8 cellular contexts compared by ENCODE assay signal in the genomic region with DNA sequence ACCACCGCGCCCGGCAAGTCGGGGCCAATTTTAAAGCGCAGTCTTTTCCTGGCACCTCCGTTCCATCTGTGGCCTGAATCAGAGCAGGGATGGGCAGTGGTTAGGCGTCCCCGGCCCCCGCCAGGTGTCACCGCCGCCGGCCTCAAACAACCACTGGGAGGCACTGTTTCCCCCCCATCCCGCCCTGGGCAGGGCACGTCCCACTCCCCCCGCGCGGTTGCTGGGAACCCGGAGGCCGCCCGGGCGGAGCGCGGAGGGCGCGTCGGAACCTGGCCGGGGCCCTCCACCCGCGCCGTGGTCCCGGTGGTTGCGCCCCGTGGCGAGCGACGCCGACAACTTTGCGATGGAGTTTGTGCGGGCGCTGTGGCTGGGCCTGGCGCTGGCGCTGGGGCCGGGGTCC. TPM values are rescaled to one million over a fixed set of nuclear protein-coding genes. Genes with fewer than 3 reads are reported as not detected.
DNase-seq lines count a peak whose midpoint lies in the region; ATAC-seq and TF ChIP-seq lines count a peak whose summit lies in the region.

Gene GRIN3B, plus strand, starts transcription at position 325 of the 400 bp plus-strand sequence. Its CDS starts 19 bp downstream, at position 344.

- no peak within 1 kb of the TSS for H3K27ac ChIP-seq in PC-3 (ENCODE audit: low read length)

- H4K20me1 ChIP-seq in PC-3 (ENCODE audit: low read length), result no peaks in the 10 kb centered on the region

- ATAC-seq in PC-3 (peak; percentile 65), GM19397 (IDR thresholded peaks at IDR 0.05; ENCODE audit: unreplicated experiment) (no peak), GM19035 (IDR thresholded peaks at IDR 0.05; ENCODE audit: unreplicated experiment) (no peak)

- H3K27me3 ChIP-seq in PC-3 (ENCODE audit: low read length), result no peaks in the 10 kb centered on the region; the same call in 1 of the 2 replicates
- H3K27me3 ChIP-seq in skeletal muscle satellite cell (ENCODE audit: control insufficient read depth, insufficient read depth, low read length), result peaks cover 59% of the 10 kb centered on the region

- no peak within 1 kb of the TSS for H3K4me3 Mint-ChIP-seq in activated T-helper 2 cell treated with anti-CD3 and anti-CD28 coated beads, Interferon-gamma antibody, Interleukin-2, Interleukin-4, amounts not matched to agents 10 μg/mL and 5 μg/mL and 100 μg/mL, durations not matched to agents 14 hours and 24 hours and 36 hours (ENCODE audit: low read depth)

- H3K9ac ChIP-seq in PC-3 (ENCODE audit: low read length), result no peak within 1 kb of the TSS
- H3K9ac ChIP-seq in skeletal muscle satellite cell (ENCODE audit: low read depth, low read length), result no peak within 1 kb of the TSS

- TF ChIP-seq CTCF in PC-3 (conservative IDR thresholded peaks at IDR 0.05; ENCODE audit: low read depth, low read length), result peak; percentile 45

- no peaks in the 10 kb centered on the region for H3F3A ChIP-seq in PC-3 (ENCODE audit: low read length, unreplicated experiment)

- H3K4me1 ChIP-seq in PC-3 (ENCODE audit: insufficient read depth, low read length), result peaks cover 8% of the 10 kb centered on the region
- peaks cover 16% of the 10 kb centered on the region for H3K4me1 ChIP-seq in skeletal muscle satellite cell (ENCODE audit: control insufficient read depth, insufficient read depth, low read length)

- no peaks in the 10 kb centered on the region for H3K9me3 ChIP-seq in PC-3 (ENCODE audit: low read length)
- no peaks in the 10 kb centered on the region for H3K9me3 ChIP-seq in skeletal muscle satellite cell (replicated peaks; ENCODE audit: low read length)

- intact Hi-C loops in PC-3 (cut with micrococcal nuclease), result no loop called here
- intact Hi-C loops in activated T-helper 2 cell treated with anti-CD3 and anti-CD28 coated beads, Interferon-gamma antibody, Interleukin-2, Interleukin-4, amounts not matched to agents 10 μg/mL and 5 μg/mL and 100 μg/mL, durations not matched to agents 14 hours and 24 hours and 36 hours (cut with micrococcal nuclease), result loop anchor here (2.0 kb wide), 2 partner anchors 75 to 229 kb away; no protein-coding TSS in a partner anchor

- no peak within 1 kb of the TSS for H3K27ac Mint-ChIP-seq in activated T-helper 2 cell treated with anti-CD3 and anti-CD28 coated beads, Interferon-gamma antibody, Interleukin-2, Interleukin-4, amounts not matched to agents 10 μg/mL and 5 μg/mL and 100 μg/mL, durations not matched to agents 14 hours and 24 hours and 36 hours

- H3K36me3 ChIP-seq in PC-3 (ENCODE audit: low read depth, low read length) (no peaks in the 10 kb centered on the region), skeletal muscle satellite cell (ENCODE audit: insufficient read depth, low read length) (no peaks in the 10 kb centered on the region)

- DNase-seq in DMS79 treated with DMSO at 0.1 percent for 48 hours (lab: John Stamatoyannopoulos, UW) (peak; percentile 5), DMS79 (lab: John Stamatoyannopoulos, UW) (no peak), PC-3 (peak; percentile 75), germinal center (ENCODE audit: low spot score) (peak; percentile 85)
- DNase-seq in activated T-helper 2 cell treated with anti-CD3 and anti-CD28 coated beads, Interferon-gamma antibody, Interleukin-2, Interleukin-4, amounts not matched to agents 10 μg/mL and 5 μg/mL and 100 μg/mL, durations not matched to agents 14 hours and 24 hours and 36 hours (ENCODE audit: low spot score), result peak; percentile 47

- CTCF ChIA-PET in PC-3 (lab: Charles Lee), result no interaction called here

- peaks cover 27% of the 10 kb centered on the region for H3K27me3 Mint-ChIP-seq in activated T-helper 2 cell treated with anti-CD3 and anti-CD28 coated beads, Interferon-gamma antibody, Interleukin-2, Interleukin-4, amounts not matched to agents 10 μg/mL and 5 μg/mL and 100 μg/mL, durations not matched to agents 14 hours and 24 hours and 36 hours (ENCODE audit: low read depth)

- peaks cover 1% of the 10 kb centered on the region for H3K4me1 Mint-ChIP-seq in activated T-helper 2 cell treated with anti-CD3 and anti-CD28 coated beads, Interferon-gamma antibody, Interleukin-2, Interleukin-4, amounts not matched to agents 10 μg/mL and 5 μg/mL and 100 μg/mL, durations not matched to agents 14 hours and 24 hours and 36 hours (ENCODE audit: low read depth)

- no peaks in the 10 kb centered on the region for H3K9me2 ChIP-seq in PC-3 (replicated peaks; ENCODE audit: low read length)

- POLR2A ChIA-PET in PC-3 (lab: Charles Lee; ENCODE audit: unreplicated experiment), result no interaction called here

- no peaks in the 10 kb centered on the region for H3K79me2 ChIP-seq in PC-3 (ENCODE audit: low read length)

- H3K4me3 ChIP-seq in PC-3 (ENCODE audit: low read length), result no peak within 1 kb of the TSS
- H3K4me3 ChIP-seq in skeletal muscle satellite cell (ENCODE audit: low read length), result peak within 1 kb of the TSS; percentile 52

- H3K9me3 Mint-ChIP-seq in activated T-helper 2 cell treated with anti-CD3 and anti-CD28 coated beads, Interferon-gamma antibody, Interleukin-2, Interleukin-4, amounts not matched to agents 10 μg/mL and 5 μg/mL and 100 μg/mL, durations not matched to agents 14 hours and 24 hours and 36 hours, result no peaks in the 10 kb centered on the region

- peaks cover 5% of the 10 kb centered on the region for H3K36me3 Mint-ChIP-seq in activated T-helper 2 cell treated with anti-CD3 and anti-CD28 coated beads, Interferon-gamma antibody, Interleukin-2, Interleukin-4, amounts not matched to agents 10 μg/mL and 5 μg/mL and 100 μg/mL, durations not matched to agents 14 hours and 24 hours and 36 hours (ENCODE audit: low read depth)

- no peak within 1 kb of the TSS for H2AFZ ChIP-seq in PC-3 (ENCODE audit: low read length)

- H3K4me2 ChIP-seq in PC-3 (ENCODE audit: low read length), result peak within 1 kb of the TSS; percentile 51; the same call in 1 of the 2 replicates
- H3K4me2 ChIP-seq in skeletal muscle satellite cell (ENCODE audit: low read length), result peak within 1 kb of the TSS; percentile 44

- BruUV-seq in PC-3 (replicated peaks; lab: Mats Ljungman, UMichigan), result no TSS peak

RNA-seq across cellular contexts. Expression of gene GRIN3B, which starts in this region (rescaled TPM):
- total RNA-seq in PC-3 (2014; rRNA removed), result 0.63 and 0.69 TPM in 2 replicates
- 0.11 TPM in 1 of 2 replicates, not detected in the other for total RNA-seq in activated T-helper 2 cell treated with anti-CD3 and anti-CD28 coated beads, Interferon-gamma antibody, Interleukin-2, Interleukin-4, amounts not matched to agents 10 μg/mL and 5 μg/mL and 100 μg/mL, durations not matched to agents 14 hours and 24 hours and 36 hours
- 0.22 TPM in 1 of 2 replicates, not detected in the other for total RNA-seq in skeletal muscle satellite cell (2012; rRNA removed)

Comparison
In these comparisons a context has a peak if more than half of its experiments do, and no peak if none do; other contexts are left out.
1. Peak in DNase-seq, ATAC-seq and H3K4me2 ChIP-seq in PC-3; RNA of the gene not detected or under 1 TPM.
2. Peak in DNase-seq in activated T-helper 2 cell treated with anti-CD3 and anti-CD28 coated beads, Interferon-gamma antibody, Interleukin-2, Interleukin-4, amounts not matched to agents 10 μg/mL and 5 μg/mL and 100 μg/mL, durations not matched to agents 14 hours and 24 hours and 36 hours; RNA of the gene not detected or under 1 TPM.